ENCODE assay signal across 8 cellular contexts in the genomic region with DNA sequence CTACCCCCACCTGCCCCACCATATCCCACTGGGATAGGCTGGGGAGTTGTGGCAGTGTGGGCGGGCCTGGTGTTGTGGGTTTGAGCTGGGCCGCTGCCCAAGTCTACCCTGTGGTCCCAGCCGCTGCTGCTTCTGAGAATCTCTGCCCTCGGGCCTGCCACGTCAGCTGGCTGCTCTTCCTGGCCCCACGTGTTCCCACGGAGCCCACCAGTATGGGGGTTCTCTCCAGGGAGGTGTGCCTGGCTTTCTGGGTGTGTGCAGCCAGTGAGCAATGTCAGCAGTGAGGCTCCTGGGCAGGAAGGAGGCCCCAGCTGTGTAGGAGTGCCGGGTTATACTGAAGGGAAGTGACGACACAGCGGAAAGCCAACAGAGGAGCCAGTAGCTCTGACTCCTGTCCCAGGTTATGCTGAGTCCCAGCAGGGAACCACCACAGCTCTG. TPM values are rescaled to one million over a fixed set of nuclear protein-coding genes. Genes with fewer than 3 reads are reported as not detected.
DNase-seq lines count a peak whose midpoint lies in the region; ATAC-seq and TF ChIP-seq lines count a peak whose summit lies in the region.

No MANE protein-coding gene starts in this region.

- H3K27ac Mint-ChIP-seq in CD14-positive monocyte (peak overlapping the region; percentile 96 to 98 (median 98)), natural killer cell (peak overlapping the region; percentile 95)

- TF ChIP-seq POLR2A in stomach (IDR thresholded peaks at IDR 0.05), result no peak

- ATAC-seq in GM21576 (IDR thresholded peaks at IDR 0.05; ENCODE audit: unreplicated experiment), result peak; percentile 46
- peak; percentile 74 to 83 (median 76) for ATAC-seq in natural killer cell

- no peaks in the 10 kb centered on the region for H3K9me3 ChIP-seq in stomach

- H3K36me3 Mint-ChIP-seq in CD14-positive monocyte (peaks cover 38 to 78% of the 10 kb centered on the region in 2 donors), natural killer cell (no peaks in the 10 kb centered on the region)

- peak overlapping the region; percentile 53 to 97 (median 90) for H3K27ac ChIP-seq in stomach

- H3K4me1 ChIP-seq in stomach, result peaks cover 88 to 100% (median 97%) of the 10 kb centered on the region in 4 donors

- 5 to 36% (median 26%) methylated on average over 8 to 10 of the region's 10 CpGs for WGBS in stomach, 5 donors

- peak; percentile 77 for TF ChIP-seq CTCF in CD14-positive monocyte (IDR thresholded peaks at IDR 0.05)
- peak; percentile 52 for TF ChIP-seq CTCF in natural killer cell (IDR thresholded peaks at IDR 0.05)
- peak in 1 of 7 experiments; percentile 30 for TF ChIP-seq CTCF in stomach (IDR thresholded peaks at IDR 0.05)

- DNase-seq in CD14-positive monocyte (ENCODE audit: low spot score) (peak; percentile 87), LoVo (ENCODE audit: low spot score) (peak; percentile 58), natural killer cell (peak; percentile 64), stomach (no peak), NCI-H345 (lab: John Stamatoyannopoulos, UW) (no peak)
- DNase-seq in activated CD4-positive, alpha-beta T cell treated with anti-CD3 and anti-CD28 coated beads, Interleukin-2, amount 50 U/mL, for 48 hours, result peak; percentile 85 to 90
- DNase-seq in effector CD8-positive, alpha-beta T cell (lab: John Stamatoyannopoulos, UW), result peak; percentile 66

- peaks cover 0 to 3% (median 0%) of the 10 kb centered on the region in 3 donors for H3K27me3 Mint-ChIP-seq in CD14-positive monocyte (ENCODE audit: low read depth in 3 of 3)
- no peaks in the 10 kb centered on the region for H3K27me3 Mint-ChIP-seq in natural killer cell (ENCODE audit: low read depth in 2 of 2)

- H3K36me3 ChIP-seq in stomach, result peaks cover 0 to 12% (median 2%) of the 10 kb centered on the region in 4 donors

- H3K4me3 ChIP-seq in stomach, result peak overlapping the region in 3 of 4 donors; percentile 46 to 55 (median 54)

- no peak for TF ChIP-seq EP300 in stomach (IDR thresholded peaks at IDR 0.05)

- peaks cover 0 to 2% (median 0%) of the 10 kb centered on the region in 7 donors for H3K9me3 Mint-ChIP-seq in CD14-positive monocyte
- H3K9me3 Mint-ChIP-seq in natural killer cell, result no peaks in the 10 kb centered on the region

- H3K4me3 Mint-ChIP-seq in CD14-positive monocyte (peak overlapping the region; percentile 74 to 88), natural killer cell (peak overlapping the region; percentile 86)

- H3K4me1 Mint-ChIP-seq in CD14-positive monocyte, result peaks cover 87% of the 10 kb centered on the region
- H3K4me1 Mint-ChIP-seq in natural killer cell, result peaks cover 69 to 88% of the 10 kb centered on the region in 2 donors

- H3K27me3 ChIP-seq in stomach, result no peaks in the 10 kb centered on the region

- intact Hi-C loops in CD14-positive monocyte (cut with micrococcal nuclease) (loop anchor here (1.0 to 2.0 kb wide), 2 partner anchors 19 to 20 kb away; no protein-coding TSS in a partner anchor), natural killer cell (cut with micrococcal nuclease) (loop anchor here (1.0 kb wide), 5 partner anchors 8 to 52 kb away; no protein-coding TSS in a partner anchor), stomach (cut with DNase I; ENCODE audit: low total_unique reads) (no loop called here)

RNA-seq across cellular contexts. Expression of a gene that starts 10.5 kb away (rescaled TPM):
- 1,000 to 10,000 TPM in 1 of 2 donors, 100 to 1,000 TPM in 1; 914 to 1,165 TPM for polyA plus RNA-seq in CD14-positive monocyte
- total RNA-seq in natural killer cell, result 100 to 1,000 TPM; 428 to 467 (median 447) TPM
- total RNA-seq in stomach, result 100 to 1,000 TPM in 2 of 5 donors, 10 to 100 TPM in 3; 73.7 to 211 (median 98.5) TPM
- polyA plus RNA-seq in stomach, result 10 to 100 TPM; 61.1 to 73.5 (median 68.3) TPM

RNA-seq across cellular contexts. Expression of a gene that starts 22.4 kb away (rescaled TPM):
- not detected for polyA plus RNA-seq in CD14-positive monocyte
- 1 to 10 TPM in 1 of 3 donors, under 1 TPM in 2; 0.97 to 2.0 (median 0.99) TPM for total RNA-seq in natural killer cell
- 100 to 1,000 TPM in 4 of 5 donors, 10 to 100 TPM in 1; 53.6 to 310 (median 129) TPM for total RNA-seq in stomach
- polyA plus RNA-seq in stomach, result 10 to 100 TPM; 40.1 to 79.9 (median 42.0) TPM

RNA-seq across cellular contexts. Expression of a gene that starts 32.4 kb away (rescaled TPM):
- polyA plus RNA-seq in CD14-positive monocyte (not detected), stomach (under 1 TPM in 2 of 3 donors, not detected in 1; 0.31 to 0.58 TPM)
- total RNA-seq in natural killer cell (not detected), stomach (not detected)

RNA-seq across cellular contexts. Expression of a gene that starts 41.5 kb away (rescaled TPM):
- polyA plus RNA-seq in CD14-positive monocyte (not detected), stomach (1 to 10 TPM in 1 of 3 donors, under 1 TPM in 2; 0.15 to 1.1 (median 0.93) TPM)
- total RNA-seq in natural killer cell (under 1 TPM in 1 of 3 donors, not detected in 2; 0.82 TPM), stomach (1 to 10 TPM in 1 of 5 donors, not detected in 4; 3.1 TPM)

RNA-seq across cellular contexts. Expression of a gene that starts 45.7 kb away (rescaled TPM):
- polyA plus RNA-seq in CD14-positive monocyte, result 10 to 100 TPM; 17.1 to 23.3 TPM
- total RNA-seq in natural killer cell, result 10 to 100 TPM; 27.8 to 39.1 (median 32.1) TPM
- 100 to 1,000 TPM in 3 of 5 donors, 10 to 100 TPM in 2; 69.9 to 254 (median 193) TPM for total RNA-seq in stomach
- polyA plus RNA-seq in stomach, result 100 to 1,000 TPM in 2 of 3 donors, 10 to 100 TPM in 1; 98.1 to 118 (median 108) TPM

Comparison
In these comparisons a context has a peak if more than half of its experiments do, and no peak if none do; other contexts are left out.
1. DNase-seq: peak in CD14-positive monocyte (single experiment), LoVo (single experiment), activated CD4-positive, alpha-beta T cell treated with anti-CD3 and anti-CD28 coated beads, Interleukin-2, amount 50 U/mL, for 48 hours (2 of 2), effector CD8-positive, alpha-beta T cell (single experiment) and natural killer cell (single experiment); none in stomach (single experiment) and NCI-H345 (single experiment).
2. RNA of a gene that starts 22.4 kb away (total RNA-seq): 53.6 to 310 TPM in stomach; 0.97 to 2.0 TPM in natural killer cell; every median in the first group is over 10 times any median in the second.